In the genomic region with DNA sequence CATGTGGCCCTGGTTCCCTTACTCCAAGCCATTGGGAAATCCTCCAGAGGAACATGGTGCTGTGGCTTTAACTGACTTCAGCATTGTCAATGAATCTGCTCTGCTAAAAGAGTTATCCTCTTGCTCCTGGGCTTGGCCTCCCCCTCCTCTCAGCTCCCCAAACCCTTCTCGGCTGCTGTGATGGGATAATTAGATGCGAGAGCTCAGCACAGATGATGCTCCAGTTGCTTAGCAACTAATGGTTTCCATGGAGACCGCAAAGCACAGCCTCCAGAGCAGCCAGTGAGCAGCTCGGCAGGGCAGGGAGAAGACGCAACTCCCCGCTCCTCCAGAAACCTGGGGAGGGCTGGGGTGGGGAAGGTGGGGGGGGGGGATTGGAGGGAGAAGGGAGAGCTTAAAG, we compare ENCODE assay signal across 12 cellular contexts. TPM values are rescaled to one million over a fixed set of nuclear protein-coding genes. Genes with fewer than 3 reads are reported as not detected.
A peak's percentile ranks its signal among the peaks of the same experiment; 100 is the strongest.
DNase-seq lines count a peak whose midpoint lies in the region; ATAC-seq lines count a peak whose summit lies in the region.
"Had no signal": no experiment of that assay in that cellular context is flagged by ENCODE, and none has a peak within 500 bp of the region (broad histone marks: within the 10 kb centered on the region; RNA-seq: fewer than 3 reads in every experiment).

No MANE protein-coding gene starts in this region.

- in situ Hi-C loops in SK-MEL-5 (cut with HindIII; ENCODE audit: low pct_unique_long_range_greater_than_20kb, low sequenced_read_pairs) = no loop called here

- ATAC-seq in GM21390 (IDR thresholded peaks at IDR 0.05; ENCODE audit: unreplicated experiment) (no peak), GM21447 (IDR thresholded peaks at IDR 0.05; ENCODE audit: unreplicated experiment) (no peak), GM18867 (IDR thresholded peaks at IDR 0.05; ENCODE audit: unreplicated experiment) (no peak)
- ATAC-seq: activated CD8-positive, alpha-beta T cell treated with anti-CD3 and anti-CD28 coated beads for 36 hours; natural killer cell had no signal

- DNase-seq in DMS 273 (lab: John Stamatoyannopoulos, UW; ENCODE audit: unreplicated experiment) = peak; percentile 84
- peak; percentile 70 for DNase-seq in NCI-H1092 (lab: John Stamatoyannopoulos, UW)
- peak; percentile 33 for DNase-seq in SK-MEL-5 (ENCODE audit: low read depth, low spot score)
- DNase-seq in iPS-NIHi11 (ENCODE audit: low spot score) = peak; percentile 74
- no peak for DNase-seq in activated T-cell treated with anti-CD3 and anti-CD28 coated beads, Interleukin-2, amount 50 U/mL, for 48 hours
- DNase-seq: activated CD8-positive, alpha-beta T cell treated with anti-CD3 and anti-CD28 coated beads for 36 hours; CD4-positive, CD25-positive, alpha-beta regulatory T cell; natural killer cell had no signal

RNA-seq across cellular contexts. Expression of gene UPK2, which starts 2.8 kb away (rescaled TPM):
- total RNA-seq in SK-MEL-5 (2014; rRNA removed; shearing (Covaris generic)) = not detected in 2 replicates
- polyA plus RNA-seq in SK-MEL-5 (2015; cell fraction: cytosol; rRNA removed) = not detected in 2 replicates
- polyA plus RNA-seq in SK-MEL-5 (2015; cell fraction: nucleus; rRNA removed) = not detected in 2 replicates
- total RNA-seq: CD4-positive, CD25-positive, alpha-beta regulatory T cell had no signal

RNA-seq across cellular contexts. Expression of gene FOXR1, which starts 18.3 kb away (rescaled TPM):
- not detected in 2 replicates for total RNA-seq in SK-MEL-5 (2014; rRNA removed; shearing (Covaris generic))
- not detected in 2 replicates for polyA plus RNA-seq in SK-MEL-5 (2015; cell fraction: cytosol; rRNA removed)
- not detected in 2 replicates for polyA plus RNA-seq in SK-MEL-5 (2015; cell fraction: nucleus; rRNA removed)
- total RNA-seq: activated CD8-positive, alpha-beta T cell treated with anti-CD3 and anti-CD28 coated beads for 36 hours; CD4-positive, CD25-positive, alpha-beta regulatory T cell; natural killer cell; ureter had no signal
- polyA plus RNA-seq: CD4-positive, CD25-positive, alpha-beta regulatory T cell had no signal

RNA-seq across cellular contexts. Expression of gene BCL9L, which starts 27.5 kb away (rescaled TPM):
- 2.9 and 6.0 TPM in 2 replicates for total RNA-seq in SK-MEL-5 (2014; rRNA removed; shearing (Covaris generic))
- polyA plus RNA-seq in SK-MEL-5 (2015; cell fraction: cytosol; rRNA removed) = 12.2 and 20.7 TPM in 2 replicates
- polyA plus RNA-seq in SK-MEL-5 (2015; cell fraction: nucleus; rRNA removed) = 8.3 and 9.3 TPM in 2 replicates

RNA-seq across cellular contexts. Expression of gene CENATAC, which starts 44.7 kb away (rescaled TPM):
- total RNA-seq in SK-MEL-5 (2014; rRNA removed; shearing (Covaris generic)) = 8.2 and 9.1 TPM in 2 replicates
- polyA plus RNA-seq in SK-MEL-5 (2015; cell fraction: cytosol; rRNA removed) = 2.6 and 3.4 TPM in 2 replicates
- 109 and 110 TPM in 2 replicates for polyA plus RNA-seq in SK-MEL-5 (2015; cell fraction: nucleus; rRNA removed)

Comparison
In these comparisons a context has a peak if more than half of its experiments do, and no peak if none do; other contexts are left out.
1. DNase-seq: peak in DMS 273 (single experiment), NCI-H1092 (single experiment), SK-MEL-5 (single experiment) and iPS-NIHi11 (single experiment); none in activated T-cell treated with anti-CD3 and anti-CD28 coated beads, Interleukin-2, amount 50 U/mL, for 48 hours (0 of 2).